8 cellular contexts compared by ENCODE assay signal in the genomic region with DNA sequence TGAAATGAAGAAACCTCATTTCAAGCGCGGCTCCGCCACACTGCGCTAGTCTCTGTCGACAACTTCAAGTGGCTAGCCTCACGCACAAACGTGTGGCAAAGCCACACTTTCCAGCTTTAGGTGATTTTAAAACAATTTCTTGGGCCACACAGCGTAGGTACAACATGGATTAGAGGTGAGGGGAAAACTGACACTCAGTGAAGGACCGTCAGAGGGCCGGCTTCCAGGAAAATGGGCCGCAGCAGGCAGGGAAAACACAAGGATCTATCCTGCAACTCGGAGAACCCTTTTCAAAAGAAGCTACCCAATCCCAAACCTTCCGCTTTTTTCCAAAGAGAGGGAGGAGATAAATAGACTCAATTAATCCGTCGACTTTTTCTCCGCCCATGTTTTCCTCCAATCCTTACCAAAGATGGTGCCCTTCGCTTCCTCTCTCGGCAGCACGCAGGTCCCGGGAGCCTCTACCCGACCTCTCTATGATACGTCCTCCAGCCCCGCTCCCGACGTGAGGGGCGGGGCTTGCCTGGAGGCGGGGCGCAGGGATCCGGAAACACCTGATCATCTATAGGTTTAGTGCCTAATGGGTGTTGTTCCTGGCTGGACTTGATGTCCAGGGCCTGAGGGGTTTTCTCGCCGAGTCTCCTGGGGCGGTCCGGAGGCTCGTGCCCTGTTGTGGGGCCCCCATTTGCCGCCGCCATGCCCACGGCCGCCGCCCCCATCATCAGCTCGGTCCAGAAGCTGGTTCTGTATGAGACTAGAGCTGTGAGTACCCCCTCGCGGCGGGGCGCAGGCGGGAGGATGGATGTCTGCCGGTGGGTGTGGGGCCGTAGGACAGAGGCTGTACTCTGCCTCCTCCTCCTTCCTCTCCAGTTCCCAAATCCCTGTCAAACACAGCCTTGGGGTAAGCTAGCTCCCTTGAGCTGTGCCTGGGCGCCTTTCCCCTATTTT. TPM values are rescaled to one million over a fixed set of nuclear protein-coding genes. Genes with fewer than 3 reads are reported as not detected.
DNase-seq lines count a peak whose midpoint lies in the region; ATAC-seq and TF ChIP-seq lines count a peak whose summit lies in the region.

A gene (minus strand): TSS at position 463 of the 948 bp plus-strand sequence. CDS start 15,457 bp downstream, outside the sequence.
A gene (plus strand): TSS at position 557 of the 948 bp plus-strand sequence. CDS start 140 bp downstream, at position 697.

- peak within 1 kb of the TSS; percentile 83 to 90 for H3K27ac ChIP-seq in ascending aorta
- H3K27ac ChIP-seq in rectal smooth muscle tissue (ENCODE audit: low read depth, low read length) = peak within 1 kb of the TSS; percentile 79

- H3K27me3 ChIP-seq in ascending aorta (no peaks in the 10 kb centered on the region), rectal smooth muscle tissue (ENCODE audit: control insufficient read depth, insufficient read depth, low read length) (no peaks in the 10 kb centered on the region)

- ATAC-seq in GM18498 (IDR thresholded peaks at IDR 0.05; ENCODE audit: unreplicated experiment) (peak; percentile 95), HG02938 (IDR thresholded peaks at IDR 0.05; ENCODE audit: unreplicated experiment) (peak; percentile 93)

- H3K4me1 ChIP-seq in ascending aorta (no peaks in the 10 kb centered on the region), rectal smooth muscle tissue (ENCODE audit: control insufficient read depth, insufficient read depth, low read length) (peaks cover 8% of the 10 kb centered on the region)

- TF ChIP-seq CTCF in ascending aorta (IDR thresholded peaks at IDR 0.05) = peak in 2 of 3 experiments; percentile 3 to 38

- H3K9me3 ChIP-seq in ascending aorta = no peaks in the 10 kb centered on the region

- peak within 1 kb of the TSS; percentile 65 to 74 for H3K4me3 ChIP-seq in ascending aorta
- H3K4me3 ChIP-seq in rectal smooth muscle tissue (ENCODE audit: low read length) = peak within 1 kb of the TSS; percentile 86

- H3K36me3 ChIP-seq in ascending aorta (no peaks in the 10 kb centered on the region), rectal smooth muscle tissue (ENCODE audit: control insufficient read depth, insufficient read depth, low read length) (no peaks in the 10 kb centered on the region)

- intact Hi-C loops in ascending aorta (cut with DNase I) = loop anchor here (1.0 to 10.0 kb wide), 8 partner anchors 208 to 1616 kb away; a partner anchor contains a TSS

- DNase-seq in NCI-H1694 treated with DMSO at 0.1 percent for 48 hours (lab: John Stamatoyannopoulos, UW) = peak; percentile 94
- peak; percentile 69 to 91 (median 82) for DNase-seq in T-helper 2 cell
- peak; percentile 86 to 96 for DNase-seq in ascending aorta (ENCODE audit: low spot score in 2 of 2)
- peak; percentile 85 for DNase-seq in hepatic stellate cell (ENCODE audit: low spot score)
- no peak for DNase-seq in cortex of kidney (lab: John Stamatoyannopoulos, UW)

- H3K9ac ChIP-seq in rectal smooth muscle tissue (ENCODE audit: low read length) = peak within 1 kb of the TSS; percentile 80

RNA-seq across cellular contexts. Expression of the first gene that starts in this region (rescaled TPM):
- total RNA-seq in ascending aorta = 0.75 TPM

RNA-seq across cellular contexts. Expression of the second gene that starts in this region (rescaled TPM):
- 27.9 TPM for total RNA-seq in ascending aorta
